In genomic region chr6:26156105-26156849, GRCh38 we compare ENCODE assay signal across 8 cellular contexts.
DNase-seq lines count a peak whose midpoint lies in the region; ATAC-seq and TF ChIP-seq lines count a peak whose summit lies in the region.

No MANE protein-coding gene starts in this region.

- TF ChIP-seq POLR2A in prostate gland (IDR thresholded peaks at IDR 0.05), result peak; percentile 97

- H3K27me3 ChIP-seq in prostate gland (replicated peaks; ENCODE audit: insufficient read depth), result no peaks in the 10 kb centered on the region

- no peaks in the 10 kb centered on the region for H3K4me1 ChIP-seq in prostate gland (replicated peaks)

- DNase-seq in GM12865 (ENCODE audit: low read depth) (peak; percentile 98), NCI-H128 (lab: John Stamatoyannopoulos, UW; ENCODE audit: unreplicated experiment) (peak; percentile 70), T-helper 1 cell (peak; percentile 67 to 97 (median 78)), amygdala (lab: John Stamatoyannopoulos, UW) (peak in 55 of 56 donors; percentile 30 to 93 (median 77)), left ventricle myocardium superior (peak; percentile 94), prostate gland (ENCODE audit: low spot score) (peak; percentile 93), ureter (ENCODE audit: low spot score) (peak; percentile 93)

- under 1% methylated on average over 61 of the region's 61 CpGs for WGBS in prostate gland

- H3K4me3 ChIP-seq in GM12865 (ENCODE audit: low read depth, low read length) (peak overlapping the region; percentile 56), prostate gland (peak overlapping the region; percentile 81 to 83)

- peak; percentile 46 for ATAC-seq in HG02678 (IDR thresholded peaks at IDR 0.05; ENCODE audit: unreplicated experiment)
- ATAC-seq in left ventricle myocardium superior, result peak; percentile 86

- H3K9me3 ChIP-seq in prostate gland, result no peaks in the 10 kb centered on the region

- peak overlapping the region; percentile 95 to 96 for H3K27ac ChIP-seq in prostate gland

- TF ChIP-seq CTCF in GM12865 (IDR thresholded peaks at IDR 0.05; ENCODE audit: insufficient read depth, low read depth, low read length, missing control alignments) (no peak), prostate gland (IDR thresholded peaks at IDR 0.05) (peak in 1 of 4 experiments; percentile 3)

- no peaks in the 10 kb centered on the region for H3K36me3 ChIP-seq in prostate gland

- intact Hi-C loops in left ventricle myocardium superior (cut with micrococcal nuclease) (no loop called here), prostate gland (cut with DNase I) (loop anchor here (1.0 to 10.0 kb wide), 4 partner anchors 33 to 979 kb away; a partner anchor contains a TSS)

Comparison
In these comparisons a context has a peak if more than half of its experiments do, and no peak if none do; other contexts are left out.
1. Peak in every context shown above with its lines: DNase-seq, ATAC-seq, H3K4me3 ChIP-seq and H3K27ac ChIP-seq.